11 cellular contexts compared by ENCODE assay signal in the genomic region with DNA sequence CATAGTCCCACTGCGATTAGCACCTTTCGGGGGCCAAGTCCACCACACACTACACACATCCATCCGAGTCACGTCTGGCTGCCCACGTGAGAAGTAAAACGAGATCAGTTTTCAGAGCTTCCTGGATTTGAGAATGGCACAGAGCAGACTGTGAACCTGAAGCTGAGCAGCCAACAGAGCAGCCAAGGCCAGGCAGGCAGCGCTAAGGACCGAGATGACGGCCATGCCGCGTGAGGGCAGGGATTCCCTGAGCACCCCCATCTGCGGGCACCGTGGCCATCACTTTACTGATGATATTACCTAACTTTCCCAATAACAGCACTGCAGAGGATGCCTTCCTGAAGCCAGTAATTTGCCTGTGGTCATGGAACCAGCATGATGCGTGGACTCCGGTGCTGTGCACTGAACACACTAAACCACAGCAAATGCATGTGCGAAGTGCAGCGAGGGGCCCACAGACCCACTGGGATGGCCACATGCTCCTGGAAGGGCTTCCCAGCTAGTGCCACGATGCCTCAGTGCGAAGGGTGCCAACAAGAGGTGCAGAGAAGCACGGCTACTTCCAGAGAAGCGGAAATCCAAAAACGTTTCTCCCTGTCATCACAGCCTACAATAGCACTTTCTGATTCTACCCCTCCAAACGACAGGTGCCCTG.
"Had no signal": no experiment of that assay in that cellular context is flagged by ENCODE, and none has a peak within 500 bp of the region (broad histone marks: within the 10 kb centered on the region; RNA-seq: fewer than 3 reads in every experiment).

No MANE protein-coding gene starts in this region.

- H3K27me3 ChIP-seq: pancreas, tibial artery had no signal

- H3K4me1 ChIP-seq: pancreas had no signal

- H3K27ac ChIP-seq: pancreas, tibial artery, VCaP had no signal

- H3K4me3 ChIP-seq: pancreas, tibial artery had no signal

- H3K36me3 ChIP-seq: pancreas had no signal

- H3K9me3 ChIP-seq: pancreas, tibial artery had no signal

- DNase-seq: activated CD4-positive, alpha-beta T cell treated with anti-CD3 and anti-CD28 coated beads for 36 hours; activated effector memory CD4-positive, alpha-beta T cell treated with Interleukin-2 at 50 U/mL for 16 hours; activated naive CD8-positive, alpha-beta T cell treated with anti-CD3 and anti-CD28 coated beads for 36 hours; cerebellar nuclear complex; left colon; pancreas; retina; T-helper 9 cell; tibial artery had no signal

- FAIRE-seq: pancreas had no signal

- ATAC-seq: activated CD4-positive, alpha-beta T cell treated with anti-CD3 and anti-CD28 coated beads for 36 hours; esophagus mucosa; left colon; pancreas had no signal
